In the genomic region with DNA sequence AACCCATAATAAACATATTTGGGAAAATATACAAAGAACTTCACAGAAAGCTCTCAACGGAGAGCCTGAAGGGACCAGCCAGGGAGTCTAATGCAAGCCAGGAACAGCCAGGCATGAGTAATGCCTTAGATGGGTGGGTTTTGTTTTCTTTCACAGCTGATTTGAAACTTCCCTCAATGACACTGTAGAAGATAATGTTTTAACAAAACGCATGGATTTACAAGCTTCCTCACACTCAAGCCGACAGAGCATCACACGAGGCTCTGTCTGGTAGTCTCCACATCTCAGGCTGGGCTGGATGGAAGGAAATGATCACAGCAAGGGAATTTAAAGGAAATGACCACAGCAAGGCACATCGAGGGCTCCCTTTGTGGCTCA, we compare ENCODE assay signal across 16 cellular contexts.
A peak's percentile ranks its signal among the peaks of the same experiment; 100 is the strongest.
DNase-seq lines count a peak whose midpoint lies in the region; ATAC-seq and TF ChIP-seq lines count a peak whose summit lies in the region.
"Had no signal": no experiment of that assay in that cellular context is flagged by ENCODE, and none has a peak within 500 bp of the region (broad histone marks: within the 10 kb centered on the region; RNA-seq: fewer than 3 reads in every experiment).

No MANE protein-coding gene starts in this region.

- no peak for TF ChIP-seq POLR2A in suprapubic skin (IDR thresholded peaks at IDR 0.05)

- H3K9me3 ChIP-seq in HEK293 (ENCODE audit: control insufficient read depth, insufficient read depth, low read depth, low read length) (no peaks in the 10 kb centered on the region), endodermal cell (ENCODE audit: control insufficient read depth, low read length) (peaks cover 8% of the 10 kb centered on the region), suprapubic skin (no peaks in the 10 kb centered on the region)

- H3K4me3 Mint-ChIP-seq in endodermal cell = no peak overlapping the region
- H3K4me3 Mint-ChIP-seq: activated T-cell treated with anti-CD3 and anti-CD28 coated beads, Interleukin-2, amount 50 U/mL, for 4 hours; brain; CD8-positive, alpha-beta memory T cell; stimulated activated naive CD8-positive, alpha-beta T cell treated with anti-CD3 and anti-CD28 coated beads, Interleukin-15, amount 100 ng/mL, for 72 hours had no signal

- TF ChIP-seq CTCF in HEK293 (tag by site-specific recombination; IDR thresholded peaks at IDR 0.05) = no peak
- TF ChIP-seq CTCF in endodermal cell (conservative IDR thresholded peaks at IDR 0.05) = no peak
- TF ChIP-seq CTCF in suprapubic skin (IDR thresholded peaks at IDR 0.05) = no peak
- no peak for TF ChIP-seq CTCF in GM13976 (IDR thresholded peaks at IDR 0.05; ENCODE audit: borderline replicate concordance, control extremely low read depth, extremely low read depth, insufficient read depth, missing control alignments)
- no peak for TF ChIP-seq CTCF in RWPE1 (conservative IDR thresholded peaks at IDR 0.05; ENCODE audit: low read depth)

- peaks cover 4% of the 10 kb centered on the region; the same call in 1 of the 2 replicates for H3K4me1 ChIP-seq in HEK293 (ENCODE audit: control insufficient read depth, insufficient read depth, low read length)
- H3K4me1 ChIP-seq in endodermal cell (ENCODE audit: control insufficient read depth, insufficient read depth, low read length) = no peaks in the 10 kb centered on the region
- H3K4me1 ChIP-seq in suprapubic skin = peaks cover 30% of the 10 kb centered on the region

- H3K27me3 ChIP-seq in endodermal cell (ENCODE audit: control insufficient read depth, insufficient read depth, low read length, poor library complexity, severe bottlenecking) (no peaks in the 10 kb centered on the region), suprapubic skin (no peaks in the 10 kb centered on the region)

- H3K27ac ChIP-seq in HEK293 (ENCODE audit: extremely low read depth, low read depth, low read length) = no peak overlapping the region
- no peak overlapping the region for H3K27ac ChIP-seq in endodermal cell (ENCODE audit: low read depth, low read length)
- H3K27ac ChIP-seq in suprapubic skin = peak overlapping the region; percentile 60
- no peak overlapping the region for H3K27ac ChIP-seq in RWPE1
- H3K27ac ChIP-seq: epithelial cell of prostate had no signal

- H3K27me3 Mint-ChIP-seq in endodermal cell (ENCODE audit: insufficient read depth) = no peaks in the 10 kb centered on the region
- H3K27me3 Mint-ChIP-seq: brain; CD8-positive, alpha-beta memory T cell; stimulated activated naive CD8-positive, alpha-beta T cell treated with anti-CD3 and anti-CD28 coated beads, Interleukin-15, amount 100 ng/mL, for 72 hours had no signal

- H3K36me3 Mint-ChIP-seq in endodermal cell (ENCODE audit: low read depth) = no peaks in the 10 kb centered on the region

- DNase-seq in endodermal cell (peak; percentile 33), iris pigment epithelial cell (ENCODE audit: low read depth) (peak; percentile 71), suprapubic skin (ENCODE audit: low spot score in 2 of 2) (peak in 1 of 2 donors; percentile 34), GM13976 (ENCODE audit: low spot score) (no peak), DMS114 treated with DMSO at 0.1 percent for 48 hours (lab: John Stamatoyannopoulos, UW; ENCODE audit: unreplicated experiment) (no peak), RWPE1 (ENCODE audit: low spot score) (no peak)
- DNase-seq: activated CD4-positive, alpha-beta T cell treated with anti-CD3 and anti-CD28 coated beads for 1 hour; activated T-cell treated with anti-CD3 and anti-CD28 coated beads, Interleukin-2, amount 50 U/mL, for 4 hours; CD8-positive, alpha-beta memory T cell; MM.1S; stimulated activated naive CD8-positive, alpha-beta T cell treated with anti-CD3 and anti-CD28 coated beads, Interleukin-15, amount 100 ng/mL, for 72 hours; T-helper 1 cell had no signal

- no peaks in the 10 kb centered on the region for H3K36me3 ChIP-seq in HEK293 (ENCODE audit: control insufficient read depth in 2 of 2, insufficient read depth in 1 of 2, low read length in 2 of 2)
- no peaks in the 10 kb centered on the region for H3K36me3 ChIP-seq in endodermal cell (ENCODE audit: control insufficient read depth, insufficient read depth, low read length)
- H3K36me3 ChIP-seq in suprapubic skin = no peaks in the 10 kb centered on the region

- H3K9ac ChIP-seq in endodermal cell (ENCODE audit: extremely low read depth, low read length, poor library complexity, severe bottlenecking) = no peak overlapping the region

- no peak for TF ChIP-seq EP300 in suprapubic skin (IDR thresholded peaks at IDR 0.05)

- H3K9me3 Mint-ChIP-seq in endodermal cell = peaks cover 5% of the 10 kb centered on the region
- H3K9me3 Mint-ChIP-seq: activated T-cell treated with anti-CD3 and anti-CD28 coated beads, Interleukin-2, amount 50 U/mL, for 4 hours; CD8-positive, alpha-beta memory T cell; stimulated activated naive CD8-positive, alpha-beta T cell treated with anti-CD3 and anti-CD28 coated beads, Interleukin-15, amount 100 ng/mL, for 72 hours had no signal

- CTCF ChIA-PET in HEK293 (lab: Yijun Ruan, JAX) (interaction anchor here (1.1 to 1.5 kb wide), 3 partner anchors 9 to 20 kb away, joined by 3 to 4 read pairs (median 3); no protein-coding TSS in a partner anchor), RWPE1 (lab: Yijun Ruan, JAX) (interaction anchor here (0.7 kb wide), 1 partner anchor 48 kb away, joined by 3 read pairs; no protein-coding TSS in a partner anchor)

- WGBS in endodermal cell (ENCODE audit: insufficient coverage in 1 of 2, insufficient read length in 1 of 2), 2 experiments = 68 to 85% methylated on average over 3 to 5 of the region's 5 CpGs
- WGBS in suprapubic skin = 50% methylated on average over 5 of the region's 5 CpGs

- POLR2A ChIA-PET in HEK293 (lab: Yijun Ruan, JAX) = no interaction called here
- POLR2A ChIA-PET in RWPE1 (lab: Yijun Ruan, JAX; ENCODE audit: low non-redundant PET) = no interaction called here

- H3K4me1 Mint-ChIP-seq in endodermal cell = peaks cover 4% of the 10 kb centered on the region

- H3K4me3 ChIP-seq in HEK293 (ENCODE audit: low read depth, low read length) (no peak overlapping the region), endodermal cell (ENCODE audit: low read length) (no peak overlapping the region), suprapubic skin (no peak overlapping the region)

- no peak overlapping the region for H3K27ac Mint-ChIP-seq in endodermal cell

- ATAC-seq in HG02885 (IDR thresholded peaks at IDR 0.05; ENCODE audit: poor library complexity, unreplicated experiment) = no peak
- ATAC-seq: activated T-cell treated with anti-CD3 and anti-CD28 coated beads, Interleukin-2, amount 50 U/mL, for 4 hours; stimulated activated naive CD8-positive, alpha-beta T cell treated with anti-CD3 and anti-CD28 coated beads, Interleukin-15, amount 100 ng/mL, for 72 hours had no signal

- in situ Hi-C loops in GM13976 (cut with MboI; ENCODE audit: low sequenced_read_pairs, unreplicated experiment) = no loop called here

TF ChIP-seq in HEK293, 187 proteins besides CTCF, POLR2A, EP300 and RAD21:
- TF ChIP-seq KLF9 (tag by site-specific recombination; IDR thresholded peaks at IDR 0.05; ENCODE audit: low read depth) (no peak), GLI2 (tag by site-specific recombination; IDR thresholded peaks at IDR 0.05; ENCODE audit: borderline replicate concordance, low read depth) (no peak), ZNF501 (tag by site-specific recombination; IDR thresholded peaks at IDR 0.05) (no peak), ZNF23 (tag by site-specific recombination; IDR thresholded peaks at IDR 0.05; ENCODE audit: borderline replicate concordance) (no peak), SETDB1 (IDR thresholded peaks at IDR 0.05; ENCODE audit: insufficient read length, low read length) (no peak), ZNF341 (tag by site-specific recombination; IDR thresholded peaks at IDR 0.05; ENCODE audit: low read depth) (peak; percentile 28; the same call in 1 of the 2 replicates)

Comparison
In these comparisons a context has a peak if more than half of its experiments do, and no peak if none do; other contexts are left out.
1. DNase-seq: peak in endodermal cell (single experiment) and iris pigment epithelial cell (single experiment); none in GM13976 (single experiment), DMS114 treated with DMSO at 0.1 percent for 48 hours (single experiment) and RWPE1 (single experiment).